In the genomic region with DNA sequence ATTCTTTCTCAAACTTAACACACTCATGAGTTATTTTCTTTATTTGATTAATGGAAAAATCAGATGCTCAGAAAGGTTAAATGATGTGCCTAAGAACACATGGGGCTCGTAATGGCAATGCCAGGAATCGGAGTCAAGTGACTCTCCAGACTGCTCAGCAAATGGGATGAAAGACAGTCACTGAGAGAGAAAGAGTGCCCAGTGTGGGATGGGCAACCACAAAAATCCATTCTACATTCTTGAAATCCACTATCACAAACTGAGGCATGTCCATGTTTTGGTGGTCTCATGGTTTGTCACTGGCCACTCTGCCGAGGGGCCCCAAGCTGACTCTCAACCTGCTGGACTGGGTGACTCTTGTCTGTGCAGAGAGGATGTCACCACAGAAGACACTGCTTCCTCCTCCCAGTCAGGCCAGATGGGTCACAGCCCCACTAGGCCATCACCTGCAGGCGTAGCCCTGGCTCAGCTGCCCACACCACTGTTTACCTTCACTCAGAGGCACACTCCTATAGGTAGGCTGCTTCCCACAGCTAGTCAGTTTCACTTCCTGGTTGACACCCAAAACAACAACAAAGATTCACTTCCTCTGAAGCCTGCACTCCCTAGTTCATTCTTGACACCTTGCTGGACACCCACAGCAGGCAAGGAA, we compare ENCODE assay signal across 7 cellular contexts. TPM values are rescaled to one million over a fixed set of nuclear protein-coding genes. Genes with fewer than 3 reads are reported as not detected.
DNase-seq lines count a peak whose midpoint lies in the region; ATAC-seq and TF ChIP-seq lines count a peak whose summit lies in the region.

No MANE protein-coding gene starts in this region.

- no peaks in the 10 kb centered on the region for H3K9me3 ChIP-seq in Caco-2

- H3K27me3 ChIP-seq in Caco-2 (replicated peaks; ENCODE audit: control insufficient read depth, insufficient read depth, low read length): no peaks in the 10 kb centered on the region

- peak overlapping the region; percentile 78 for H3K27ac Mint-ChIP-seq in activated T-helper 2 cell treated with anti-CD3 and anti-CD28 coated beads, Interferon-gamma antibody, Interleukin-2, Interleukin-4, amounts not matched to agents 10 μg/mL and 5 μg/mL and 100 μg/mL, durations not matched to agents 14 hours and 24 hours and 36 hours
- H3K27ac Mint-ChIP-seq in progenitor cell of endocrine pancreas (peak overlapping the region; percentile 51), osteocyte (ENCODE audit: unreplicated experiment) (no peak overlapping the region), Caco-2 (ENCODE audit: unreplicated experiment) (no peak overlapping the region)

- ATAC-seq in GM19043 (IDR thresholded peaks at IDR 0.05; ENCODE audit: low read depth, unreplicated experiment) (peak; percentile 72), HG03378 (IDR thresholded peaks at IDR 0.05; ENCODE audit: unreplicated experiment) (peak; percentile 48)

- intact Hi-C loops in activated T-helper 2 cell treated with anti-CD3 and anti-CD28 coated beads, Interferon-gamma antibody, Interleukin-2, Interleukin-4, amounts not matched to agents 10 μg/mL and 5 μg/mL and 100 μg/mL, durations not matched to agents 14 hours and 24 hours and 36 hours (cut with micrococcal nuclease): no loop called here
- intact Hi-C loops in Caco-2 (cut with micrococcal nuclease; ENCODE audit: unreplicated experiment): loop anchor here (1.0 kb wide), 2 partner anchors 128 to 189 kb away; no protein-coding TSS in a partner anchor

- H3K36me3 Mint-ChIP-seq in activated T-helper 2 cell treated with anti-CD3 and anti-CD28 coated beads, Interferon-gamma antibody, Interleukin-2, Interleukin-4, amounts not matched to agents 10 μg/mL and 5 μg/mL and 100 μg/mL, durations not matched to agents 14 hours and 24 hours and 36 hours (ENCODE audit: low read depth): peaks cover 10% of the 10 kb centered on the region
- H3K36me3 Mint-ChIP-seq in progenitor cell of endocrine pancreas (ENCODE audit: insufficient read depth) (peaks cover 5% of the 10 kb centered on the region), osteocyte (ENCODE audit: unreplicated experiment) (no peaks in the 10 kb centered on the region), Caco-2 (ENCODE audit: insufficient read depth, unreplicated experiment) (peaks cover 10% of the 10 kb centered on the region)

- no TSS peak for BruUV-seq in Caco-2 (replicated peaks; lab: Mats Ljungman, UMichigan)

- POLR2A ChIA-PET in Caco-2 (lab: Charles Lee): interaction anchor here (0.6 kb wide), 1 partner anchor 284 kb away, joined by 4 read pairs; no protein-coding TSS in a partner anchor

- DNase-seq in activated T-helper 2 cell treated with anti-CD3 and anti-CD28 coated beads, Interferon-gamma antibody, Interleukin-2, Interleukin-4, amounts not matched to agents 10 μg/mL and 5 μg/mL and 100 μg/mL, durations not matched to agents 14 hours and 24 hours and 36 hours (ENCODE audit: low spot score): no peak
- DNase-seq in progenitor cell of endocrine pancreas (ENCODE audit: low spot score, unreplicated experiment) (no peak), osteocyte (ENCODE audit: extremely low spot score, unreplicated experiment) (no peak), AML-193 (lab: John Stamatoyannopoulos, UW) (no peak), Caco-2 (no peak)

- H3K4me1 ChIP-seq in Caco-2: peaks cover 20% of the 10 kb centered on the region

- TF ChIP-seq CTCF in progenitor cell of endocrine pancreas (IDR thresholded peaks at IDR 0.05; ENCODE audit: unreplicated experiment) (no peak), osteocyte (IDR thresholded peaks at IDR 0.05) (no peak), Caco-2 (IDR thresholded peaks at IDR 0.05; ENCODE audit: insufficient read depth in 1 of 2, low read depth in 1 of 2, low read length in 1 of 2, severe bottlenecking in 1 of 2, unreplicated experiment in 1 of 2) (no peak)

- no peaks in the 10 kb centered on the region for H3K27me3 Mint-ChIP-seq in activated T-helper 2 cell treated with anti-CD3 and anti-CD28 coated beads, Interferon-gamma antibody, Interleukin-2, Interleukin-4, amounts not matched to agents 10 μg/mL and 5 μg/mL and 100 μg/mL, durations not matched to agents 14 hours and 24 hours and 36 hours (ENCODE audit: low read depth)
- no peaks in the 10 kb centered on the region for H3K27me3 Mint-ChIP-seq in progenitor cell of endocrine pancreas
- no peaks in the 10 kb centered on the region for H3K27me3 Mint-ChIP-seq in osteocyte (ENCODE audit: unreplicated experiment)
- H3K27me3 Mint-ChIP-seq in Caco-2 (ENCODE audit: insufficient read depth, unreplicated experiment): no peaks in the 10 kb centered on the region

- H3K36me3 ChIP-seq in Caco-2 (ENCODE audit: control insufficient read depth, insufficient read depth, low read length): no peaks in the 10 kb centered on the region

- no peaks in the 10 kb centered on the region for H3K9me3 Mint-ChIP-seq in activated T-helper 2 cell treated with anti-CD3 and anti-CD28 coated beads, Interferon-gamma antibody, Interleukin-2, Interleukin-4, amounts not matched to agents 10 μg/mL and 5 μg/mL and 100 μg/mL, durations not matched to agents 14 hours and 24 hours and 36 hours
- H3K9me3 Mint-ChIP-seq in progenitor cell of endocrine pancreas (ENCODE audit: low read depth): no peaks in the 10 kb centered on the region
- no peaks in the 10 kb centered on the region for H3K9me3 Mint-ChIP-seq in osteocyte (ENCODE audit: unreplicated experiment)
- H3K9me3 Mint-ChIP-seq in Caco-2 (ENCODE audit: unreplicated experiment): no peaks in the 10 kb centered on the region

- peaks cover 26% of the 10 kb centered on the region for H3K4me1 Mint-ChIP-seq in activated T-helper 2 cell treated with anti-CD3 and anti-CD28 coated beads, Interferon-gamma antibody, Interleukin-2, Interleukin-4, amounts not matched to agents 10 μg/mL and 5 μg/mL and 100 μg/mL, durations not matched to agents 14 hours and 24 hours and 36 hours (ENCODE audit: low read depth)
- peaks cover 9% of the 10 kb centered on the region for H3K4me1 Mint-ChIP-seq in progenitor cell of endocrine pancreas (ENCODE audit: low read depth)
- peaks cover 17% of the 10 kb centered on the region for H3K4me1 Mint-ChIP-seq in osteocyte (ENCODE audit: unreplicated experiment)
- H3K4me1 Mint-ChIP-seq in Caco-2 (ENCODE audit: low read depth, unreplicated experiment): peaks cover 9% of the 10 kb centered on the region

- H3K4me3 Mint-ChIP-seq in activated T-helper 2 cell treated with anti-CD3 and anti-CD28 coated beads, Interferon-gamma antibody, Interleukin-2, Interleukin-4, amounts not matched to agents 10 μg/mL and 5 μg/mL and 100 μg/mL, durations not matched to agents 14 hours and 24 hours and 36 hours (ENCODE audit: low read depth): no peak overlapping the region
- H3K4me3 Mint-ChIP-seq in progenitor cell of endocrine pancreas (ENCODE audit: low read depth) (no peak overlapping the region), osteocyte (ENCODE audit: unreplicated experiment) (no peak overlapping the region), Caco-2 (ENCODE audit: unreplicated experiment) (no peak overlapping the region)

- CTCF ChIA-PET in Caco-2 (lab: Charles Lee): interaction anchor here (1.2 to 1.9 kb wide), 3 partner anchors 128 to 190 kb away, joined by 5 to 10 read pairs (median 9); no protein-coding TSS in a partner anchor

- no peak overlapping the region for H3K4me3 ChIP-seq in Caco-2 (ENCODE audit: low read depth, low read length)

RNA-seq across cellular contexts. Expression of gene MAP1LC3A, which starts 21.5 kb away (rescaled TPM):
- total RNA-seq in activated T-helper 2 cell treated with anti-CD3 and anti-CD28 coated beads, Interferon-gamma antibody, Interleukin-2, Interleukin-4, amounts not matched to agents 10 μg/mL and 5 μg/mL and 100 μg/mL, durations not matched to agents 14 hours and 24 hours and 36 hours: 2.4 and 3.3 TPM in 2 replicates
- total RNA-seq in progenitor cell of endocrine pancreas (43.8 and 52.8 TPM in 2 replicates), osteocyte (60.5 and 67.2 TPM in 2 replicates), Caco-2 (2022) (0.88 and 0.95 TPM in 2 replicates)

Comparison
In these comparisons a context has a peak if more than half of its experiments do, and no peak if none do; other contexts are left out.
1. H3K27ac Mint-ChIP-seq: peak in activated T-helper 2 cell treated with anti-CD3 and anti-CD28 coated beads, Interferon-gamma antibody, Interleukin-2, Interleukin-4, amounts not matched to agents 10 μg/mL and 5 μg/mL and 100 μg/mL, durations not matched to agents 14 hours and 24 hours and 36 hours (single experiment) and progenitor cell of endocrine pancreas (single experiment); none in osteocyte (single experiment) and Caco-2 (single experiment).
2. RNA of gene MAP1LC3A, which starts 21.5 kb away (total RNA-seq): 60.5 to 67.2 TPM in osteocyte and 43.8 to 52.8 TPM in progenitor cell of endocrine pancreas; 2.4 to 3.3 TPM in activated T-helper 2 cell treated with anti-CD3 and anti-CD28 coated beads, Interferon-gamma antibody, Interleukin-2, Interleukin-4, amounts not matched to agents 10 μg/mL and 5 μg/mL and 100 μg/mL, durations not matched to agents 14 hours and 24 hours and 36 hours and 0.88 to 0.95 TPM in Caco-2; every median in the first group is over 10 times any median in the second.